ENCODE assay signal across 1 cellular context in genomic region chr13:59865398-59865797, GRCh38.
TF ChIP-seq lines count a peak whose summit lies in the region.

No MANE protein-coding gene starts in this region.

TF ChIP-seq in HEK293, 187 proteins besides CTCF, POLR2A, EP300 and RAD21 (continued from another document):
- TF ChIP-seq ZNF10 (tag by site-specific recombination; IDR thresholded peaks at IDR 0.05) (no peak), ZNF423 (tag by site-specific recombination; IDR thresholded peaks at IDR 0.05) (no peak), PRDM6 (tag by site-specific recombination; IDR thresholded peaks at IDR 0.05) (peak; percentile 78), SCRT1 (tag by site-specific recombination; IDR thresholded peaks at IDR 0.05; ENCODE audit: borderline replicate concordance) (no peak), ZNF157 (tag by site-specific recombination; IDR thresholded peaks at IDR 0.05) (no peak), ZNF391 (tag by site-specific recombination; IDR thresholded peaks at IDR 0.05; ENCODE audit: borderline replicate concordance, low read depth) (no peak), ZNF843 (tag by site-specific recombination; IDR thresholded peaks at IDR 0.05) (peak; percentile 61)
